36 cellular contexts compared by ENCODE assay signal in genomic region chr3:50994537-50994936, GRCh38.
"Had no signal": no experiment of that assay in that cellular context is flagged by ENCODE, and none has a peak within 500 bp of the region (broad histone marks: within the 10 kb centered on the region; RNA-seq: fewer than 3 reads in every experiment).

No MANE protein-coding gene starts in this region.

- ATAC-seq: activated CD8-positive, alpha-beta memory T cell treated with anti-CD3 and anti-CD28 coated beads, Interleukin-2, amount 10 ng/mL, durations not matched to agents 7 days and 5 days; activated CD8-positive, alpha-beta T cell treated with anti-CD3 and anti-CD28 coated beads, Interleukin-2, amount 10 ng/mL, durations not matched to agents 7 days and 5 days; activated naive CD8-positive, alpha-beta T cell treated with anti-CD3 and anti-CD28 coated beads, Interleukin-2, amount 50 U/mL, for 24 hours; T-cell; T-helper 17 cell had no signal

- H3K36me3 Mint-ChIP-seq: activated naive CD4-positive, alpha-beta T cell treated with anti-CD3 and anti-CD28 coated beads, Interleukin-2, amount 10 ng/mL, durations not matched to agents 7 days and 5 days had no signal

- DNase-seq: activated B cell treated with CpG ODN at 0.5 μM for 24 hours; activated CD4-positive, alpha-beta memory T cell treated with anti-CD3 and anti-CD28 coated beads, Interleukin-2, amount 10 ng/mL, durations not matched to agents 7 days and 5 days; activated CD4-positive, alpha-beta T cell treated with anti-CD3 and anti-CD28 coated beads for 4 hours; activated CD4-positive, alpha-beta T cell treated with anti-CD3 and anti-CD28 coated beads, Interleukin-2, amount 10 ng/mL, durations not matched to agents 24 days and 14 days; activated CD4-positive, alpha-beta T cell treated with anti-CD3 and anti-CD28 coated beads, Interleukin-2, amount 50 U/mL, for 1 hour; activated CD4-positive, alpha-beta T cell treated with anti-CD3 and anti-CD28 coated beads, Interleukin-2, amount 50 U/mL, for 4 hours; activated CD4-positive, CD25-positive, alpha-beta regulatory T cell treated with anti-CD3 and anti-CD28 coated beads, Interleukin-2, amount 50 U/mL, for 72 hours; activated CD8-positive, alpha-beta memory T cell treated with anti-CD3 and anti-CD28 coated beads for 24 hours; activated CD8-positive, alpha-beta memory T cell treated with anti-CD3 and anti-CD28 coated beads, Interleukin-2, amount 10 ng/mL, durations not matched to agents 7 days and 5 days; activated CD8-positive, alpha-beta memory T cell treated with anti-CD3 and anti-CD28 coated beads, Interleukin-2, amount 50 U/mL, for 48 hours; activated CD8-positive, alpha-beta T cell treated with anti-CD3 and anti-CD28 coated beads, Interleukin-2, amount 10 ng/mL, durations not matched to agents 7 days and 5 days; activated effector memory CD4-positive, alpha-beta T cell treated with Interleukin-2 at 50 U/mL for 16 hours; activated gamma-delta T cell; activated naive CD4-positive, alpha-beta T cell treated with anti-CD3 and anti-CD28 coated beads, Interleukin-2, amount 10 ng/mL, durations not matched to agents 7 days and 5 days; activated naive CD4-positive, alpha-beta T cell treated with Interleukin-2 at 50 U/mL for 16 hours; activated naive CD8-positive, alpha-beta T cell treated with anti-CD3 and anti-CD28 coated beads, Interleukin-2, amount 10 ng/mL, durations not matched to agents 7 days and 5 days; activated naive CD8-positive, alpha-beta T cell treated with anti-CD3 and anti-CD28 coated beads, Interleukin-2, amount 50 U/mL, for 24 hours; activated T-cell treated with anti-CD3 and anti-CD28 coated beads, Interleukin-2, amount 50 U/mL, for 24 hours; activated T-cell treated with anti-CD3 and anti-CD28 coated beads, Interleukin-2, amount 50 U/mL, for 48 hours; amygdala; anterior cingulate cortex; caudate nucleus; cerebellar nuclear complex; T-cell; T-helper 17 cell; T-helper 9 cell had no signal

- H3K4me1 ChIP-seq: ascending aorta had no signal

- H3K27me3 Mint-ChIP-seq: activated CD4-positive, alpha-beta T cell treated with anti-CD3 and anti-CD28 coated beads, Interleukin-2, amount 10 ng/mL, durations not matched to agents 24 days and 14 days; activated CD8-positive, alpha-beta memory T cell treated with anti-CD3 and anti-CD28 coated beads, Interleukin-2, amount 10 ng/mL, durations not matched to agents 7 days and 5 days; activated naive CD4-positive, alpha-beta T cell treated with anti-CD3 and anti-CD28 coated beads, Interleukin-2, amount 10 ng/mL, durations not matched to agents 7 days and 5 days; activated naive CD4-positive, alpha-beta T cell treated with anti-CD3 and anti-CD28 coated beads, Interleukin-2, amount 50 U/mL, for 24 hours; activated naive CD8-positive, alpha-beta T cell; activated naive CD8-positive, alpha-beta T cell treated with anti-CD3 and anti-CD28 coated beads, Interleukin-2, amount 10 ng/mL, durations not matched to agents 7 days and 5 days; activated naive CD8-positive, alpha-beta T cell treated with anti-CD3 and anti-CD28 coated beads, Interleukin-2, amount 50 U/mL, for 24 hours; activated T-cell treated with anti-CD3 and anti-CD28 coated beads, Interleukin-2, amount 50 U/mL, for 24 hours; central memory CD8-positive, alpha-beta T cell; T-cell; T-helper 17 cell had no signal

- H3K4me3 ChIP-seq: ascending aorta, cardiac muscle cell had no signal

- FAIRE-seq: bronchial epithelial cell, TTC549 had no signal

- H3K27me3 ChIP-seq: ascending aorta, cardiac muscle cell had no signal

- H3K4me3 Mint-ChIP-seq: activated B cell treated with CpG ODN at 0.5 μM for 24 hours; activated CD4-positive, alpha-beta memory T cell treated with anti-CD3 and anti-CD28 coated beads, Interleukin-2, amount 10 ng/mL, durations not matched to agents 7 days and 5 days; activated CD4-positive, alpha-beta T cell treated with anti-CD3 and anti-CD28 coated beads, Interleukin-2, amount 10 ng/mL, durations not matched to agents 24 days and 14 days; activated CD8-positive, alpha-beta memory T cell treated with anti-CD3 and anti-CD28 coated beads, Interleukin-2, amount 10 ng/mL, durations not matched to agents 7 days and 5 days; activated CD8-positive, alpha-beta T cell treated with anti-CD3 and anti-CD28 coated beads, Interleukin-2, amount 10 ng/mL, durations not matched to agents 7 days and 5 days; activated naive CD4-positive, alpha-beta T cell treated with anti-CD3 and anti-CD28 coated beads, Interleukin-2, amount 10 ng/mL, durations not matched to agents 7 days and 5 days; activated naive CD4-positive, alpha-beta T cell treated with anti-CD3 and anti-CD28 coated beads, Interleukin-2, amount 50 U/mL, for 24 hours; activated naive CD8-positive, alpha-beta T cell; activated naive CD8-positive, alpha-beta T cell treated with anti-CD3 and anti-CD28 coated beads, Interleukin-2, amount 10 ng/mL, durations not matched to agents 7 days and 5 days; activated naive CD8-positive, alpha-beta T cell treated with anti-CD3 and anti-CD28 coated beads, Interleukin-2, amount 50 U/mL, for 24 hours; activated T-cell treated with anti-CD3 and anti-CD28 coated beads, Interleukin-2, amount 50 U/mL, for 24 hours; brain; central memory CD8-positive, alpha-beta T cell; T-cell; T-helper 17 cell had no signal

- H3K9me3 ChIP-seq: ascending aorta had no signal

- H3K36me3 ChIP-seq: ascending aorta, cardiac muscle cell had no signal

- H3K4me1 Mint-ChIP-seq: activated CD4-positive, alpha-beta memory T cell treated with anti-CD3 and anti-CD28 coated beads, Interleukin-2, amount 10 ng/mL, durations not matched to agents 7 days and 5 days; activated CD4-positive, alpha-beta T cell treated with anti-CD3 and anti-CD28 coated beads, Interleukin-2, amount 10 ng/mL, durations not matched to agents 24 days and 14 days; activated CD8-positive, alpha-beta memory T cell treated with anti-CD3 and anti-CD28 coated beads, Interleukin-2, amount 10 ng/mL, durations not matched to agents 7 days and 5 days; activated naive CD4-positive, alpha-beta T cell treated with anti-CD3 and anti-CD28 coated beads, Interleukin-2, amount 10 ng/mL, durations not matched to agents 7 days and 5 days; activated naive CD8-positive, alpha-beta T cell treated with anti-CD3 and anti-CD28 coated beads, Interleukin-2, amount 10 ng/mL, durations not matched to agents 7 days and 5 days; activated naive CD8-positive, alpha-beta T cell treated with anti-CD3 and anti-CD28 coated beads, Interleukin-2, amount 50 U/mL, for 24 hours; brain; T-helper 17 cell had no signal

- H3K27ac Mint-ChIP-seq: activated B cell treated with CpG ODN at 0.5 μM for 24 hours; activated CD4-positive, alpha-beta memory T cell treated with anti-CD3 and anti-CD28 coated beads, Interleukin-2, amount 10 ng/mL, durations not matched to agents 7 days and 5 days; activated CD4-positive, alpha-beta T cell treated with anti-CD3 and anti-CD28 coated beads, Interleukin-2, amount 10 ng/mL, durations not matched to agents 24 days and 14 days; activated CD8-positive, alpha-beta memory T cell treated with anti-CD3 and anti-CD28 coated beads, Interleukin-2, amount 10 ng/mL, durations not matched to agents 7 days and 5 days; activated CD8-positive, alpha-beta T cell treated with anti-CD3 and anti-CD28 coated beads, Interleukin-2, amount 10 ng/mL, durations not matched to agents 7 days and 5 days; activated naive CD4-positive, alpha-beta T cell treated with anti-CD3 and anti-CD28 coated beads, Interleukin-2, amount 10 ng/mL, durations not matched to agents 7 days and 5 days; activated naive CD4-positive, alpha-beta T cell treated with anti-CD3 and anti-CD28 coated beads, Interleukin-2, amount 50 U/mL, for 24 hours; activated naive CD8-positive, alpha-beta T cell; activated naive CD8-positive, alpha-beta T cell treated with anti-CD3 and anti-CD28 coated beads, Interleukin-2, amount 10 ng/mL, durations not matched to agents 7 days and 5 days; activated naive CD8-positive, alpha-beta T cell treated with anti-CD3 and anti-CD28 coated beads, Interleukin-2, amount 50 U/mL, for 24 hours; activated T-cell treated with anti-CD3 and anti-CD28 coated beads, Interleukin-2, amount 50 U/mL, for 24 hours; activated T-helper 2 cell treated with anti-CD3 and anti-CD28 coated beads, Interferon-gamma antibody, Interleukin-2, Interleukin-4, amounts not matched to agents 10 μg/mL and 5 μg/mL and 100 μg/mL, durations not matched to agents 14 hours and 24 hours and 36 hours; brain; T-cell; T-helper 17 cell had no signal

- H3K27ac ChIP-seq: ascending aorta, cardiac muscle cell, VCaP had no signal
